ENCODE assay signal across 8 cellular contexts in genomic region chr1:52032124-52032784, GRCh38. TPM values are rescaled to one million over a fixed set of nuclear protein-coding genes. Genes with fewer than 3 reads are reported as not detected.
DNase-seq lines count a peak whose midpoint lies in the region; ATAC-seq, FAIRE-seq and TF ChIP-seq lines count a peak whose summit lies in the region.

No MANE protein-coding gene starts in this region.

- H3K9me3 Mint-ChIP-seq in Caco-2 (ENCODE audit: unreplicated experiment) = no peaks in the 10 kb centered on the region
- H3K9me3 Mint-ChIP-seq in T-helper 2 cell treated with Interferon-gamma antibody and Interleukin-4, amounts not matched to agents 5 μg/mL and 100 μg/mL, for 36 hours = no peaks in the 10 kb centered on the region
- no peaks in the 10 kb centered on the region for H3K9me3 Mint-ChIP-seq in stimulated activated naive B cell treated with anti-CD40 and anti-IgM and Interleukin-4, amounts not matched to agents 10 μg/mL and 1 μg/mL and 100 μg/mL, for 72 hours

- H3K27me3 ChIP-seq in Caco-2 (replicated peaks; ENCODE audit: control insufficient read depth, insufficient read depth, low read length) (no peaks in the 10 kb centered on the region), right atrium auricular region (no peaks in the 10 kb centered on the region)

- peak overlapping the region; percentile 89 for H3K27ac Mint-ChIP-seq in Caco-2 (ENCODE audit: unreplicated experiment)
- peak overlapping the region; percentile 92 for H3K27ac Mint-ChIP-seq in T-helper 2 cell treated with Interferon-gamma antibody and Interleukin-4, amounts not matched to agents 5 μg/mL and 100 μg/mL, for 36 hours
- H3K27ac Mint-ChIP-seq in stimulated activated naive B cell treated with anti-CD40 and anti-IgM and Interleukin-4, amounts not matched to agents 10 μg/mL and 1 μg/mL and 100 μg/mL, for 72 hours = peak overlapping the region; percentile 99

- H3K36me3 ChIP-seq in Caco-2 (ENCODE audit: control insufficient read depth, insufficient read depth, low read length) (no peaks in the 10 kb centered on the region; the same call in 1 of the 2 replicates), right atrium auricular region (no peaks in the 10 kb centered on the region)

- peak; percentile 11 for FAIRE-seq in H54 (lab: Jason Lieb, UNC)

- intact Hi-C loops in Caco-2 (cut with micrococcal nuclease; ENCODE audit: unreplicated experiment) = loop anchor here (2.0 kb wide), 1 partner anchor 17 kb away; no protein-coding TSS in a partner anchor

- H3K36me3 Mint-ChIP-seq in Caco-2 (ENCODE audit: insufficient read depth, unreplicated experiment) = peaks cover 17% of the 10 kb centered on the region
- H3K36me3 Mint-ChIP-seq in T-helper 2 cell treated with Interferon-gamma antibody and Interleukin-4, amounts not matched to agents 5 μg/mL and 100 μg/mL, for 36 hours (ENCODE audit: low read depth) = peaks cover 26% of the 10 kb centered on the region
- H3K36me3 Mint-ChIP-seq in stimulated activated naive B cell treated with anti-CD40 and anti-IgM and Interleukin-4, amounts not matched to agents 10 μg/mL and 1 μg/mL and 100 μg/mL, for 72 hours = peaks cover 18 to 41% of the 10 kb centered on the region in 2 donors

- H3K4me1 Mint-ChIP-seq in Caco-2 (ENCODE audit: low read depth, unreplicated experiment) = peaks cover 6% of the 10 kb centered on the region
- H3K4me1 Mint-ChIP-seq in T-helper 2 cell treated with Interferon-gamma antibody and Interleukin-4, amounts not matched to agents 5 μg/mL and 100 μg/mL, for 36 hours (ENCODE audit: low read depth) = peaks cover 27% of the 10 kb centered on the region
- H3K4me1 Mint-ChIP-seq in stimulated activated naive B cell treated with anti-CD40 and anti-IgM and Interleukin-4, amounts not matched to agents 10 μg/mL and 1 μg/mL and 100 μg/mL, for 72 hours = peaks cover 16 to 35% of the 10 kb centered on the region in 2 donors

- no peaks in the 10 kb centered on the region for H3K9me3 ChIP-seq in Caco-2
- no peaks in the 10 kb centered on the region for H3K9me3 ChIP-seq in right atrium auricular region

- H3K4me3 ChIP-seq in Caco-2 (ENCODE audit: low read depth, low read length) (peak overlapping the region; percentile 88), right atrium auricular region (peak overlapping the region; percentile 58 to 80)

- BruUV-seq in Caco-2 (replicated peaks; lab: Mats Ljungman, UMichigan) = TSS peak; percentile 68

- TF ChIP-seq CTCF in Caco-2 (IDR thresholded peaks at IDR 0.05; ENCODE audit: insufficient read depth in 1 of 2, low read depth in 1 of 2, low read length in 1 of 2, severe bottlenecking in 1 of 2, unreplicated experiment in 1 of 2) = no peak
- TF ChIP-seq CTCF in right atrium auricular region (IDR thresholded peaks at IDR 0.05) = no peak

- POLR2A ChIA-PET in Caco-2 (lab: Charles Lee) = no interaction called here

- H3K27me3 Mint-ChIP-seq in Caco-2 (ENCODE audit: insufficient read depth, unreplicated experiment) = no peaks in the 10 kb centered on the region
- H3K27me3 Mint-ChIP-seq in T-helper 2 cell treated with Interferon-gamma antibody and Interleukin-4, amounts not matched to agents 5 μg/mL and 100 μg/mL, for 36 hours (ENCODE audit: low read depth) = no peaks in the 10 kb centered on the region
- no peaks in the 10 kb centered on the region for H3K27me3 Mint-ChIP-seq in stimulated activated naive B cell treated with anti-CD40 and anti-IgM and Interleukin-4, amounts not matched to agents 10 μg/mL and 1 μg/mL and 100 μg/mL, for 72 hours

- peaks cover 9% of the 10 kb centered on the region; the same call in 1 of the 2 replicates for H3K4me1 ChIP-seq in Caco-2
- H3K4me1 ChIP-seq in right atrium auricular region = peaks cover 0 to 17% of the 10 kb centered on the region in 2 donors

- CTCF ChIA-PET in Caco-2 (lab: Charles Lee) = no interaction called here

- H3K4me3 Mint-ChIP-seq in Caco-2 (ENCODE audit: unreplicated experiment) = peak overlapping the region; percentile 84
- peak overlapping the region; percentile 90 for H3K4me3 Mint-ChIP-seq in T-helper 2 cell treated with Interferon-gamma antibody and Interleukin-4, amounts not matched to agents 5 μg/mL and 100 μg/mL, for 36 hours
- peak overlapping the region; percentile 93 to 95 for H3K4me3 Mint-ChIP-seq in stimulated activated naive B cell treated with anti-CD40 and anti-IgM and Interleukin-4, amounts not matched to agents 10 μg/mL and 1 μg/mL and 100 μg/mL, for 72 hours

- DNase-seq in Caco-2 (no peak), H54 (ENCODE audit: insufficient read length, low spot score) (no peak), right atrium auricular region (ENCODE audit: low spot score) (no peak), NOMO-1 treated with DMSO at 0.1 percent for 48 hours (lab: John Stamatoyannopoulos, UW; ENCODE audit: unreplicated experiment) (no peak), foreskin melanocyte (no peak), KG1 (lab: John Stamatoyannopoulos, UW) (no peak)
- DNase-seq in T-helper 2 cell treated with Interferon-gamma antibody and Interleukin-4, amounts not matched to agents 5 μg/mL and 100 μg/mL, for 36 hours (ENCODE audit: low spot score) = no peak
- DNase-seq in stimulated activated naive B cell treated with anti-CD40 and anti-IgM and Interleukin-4, amounts not matched to agents 10 μg/mL and 1 μg/mL and 100 μg/mL, for 72 hours = no peak

- TF ChIP-seq POLR2A in H54 (IDR thresholded peaks at IDR 0.05; ENCODE audit: low read depth, low read length) = no peak

- peak in 1 of 2 donors; percentile 7 for ATAC-seq in stimulated activated naive B cell treated with anti-CD40 and anti-IgM and Interleukin-4, amounts not matched to agents 10 μg/mL and 1 μg/mL and 100 μg/mL, for 72 hours (replicated peaks)

- peak overlapping the region in 1 of 2 donors; percentile 83 for H3K27ac ChIP-seq in right atrium auricular region

RNA-seq across cellular contexts. Expression of gene KTI12, which starts 1.4 kb away (rescaled TPM):
- total RNA-seq in Caco-2 (2022) (10.1 and 11.8 TPM in 2 replicates), right atrium auricular region (1 to 10 TPM; 3.3 to 4.7 TPM)

RNA-seq across cellular contexts. Expression of gene TXNDC12, which starts 22.7 kb away (rescaled TPM):
- total RNA-seq in Caco-2 (2022) = 54.3 and 61.1 TPM in 2 replicates
- 10 to 100 TPM; 30.2 to 39.5 TPM for total RNA-seq in right atrium auricular region

RNA-seq across cellular contexts. Expression of gene BTF3L4, which starts 23.8 kb away (rescaled TPM):
- total RNA-seq in Caco-2 (2022) (55.3 and 73.7 TPM in 2 replicates), right atrium auricular region (10 to 100 TPM; 37.9 to 38.9 TPM)

RNA-seq across cellular contexts. Expression of gene RAB3B, which starts 41.8 kb away (rescaled TPM):
- total RNA-seq in Caco-2 (2022) (11.6 and 13.6 TPM in 2 replicates), right atrium auricular region (under 1 TPM in 1 of 2 donors, not detected in 1; 0.04 TPM)
